In genomic region chr10:79018591-79019011, GRCh38 we compare ENCODE assay signal across 14 cellular contexts. TPM values are rescaled to one million over a fixed set of nuclear protein-coding genes. Genes with fewer than 3 reads are reported as not detected.
DNase-seq lines count a peak whose midpoint lies in the region; ATAC-seq, FAIRE-seq and TF ChIP-seq lines count a peak whose summit lies in the region.
"Had no signal": no experiment of that assay in that cellular context is flagged by ENCODE, and none has a peak within 500 bp of the region (broad histone marks: within the 10 kb centered on the region; RNA-seq: fewer than 3 reads in every experiment).

No MANE protein-coding gene starts in this region.

- H3K36me3 ChIP-seq in H1 (ENCODE audit: control insufficient read depth in 2 of 4, insufficient read depth in 4 of 4, low read length in 3 of 4): no peaks in the 10 kb centered on the region

- peaks cover 0 to 3% (median 0%) of the 10 kb centered on the region in 4 experiments; a peak in 1 of 7 replicates for H3K4me1 ChIP-seq in H1 (replicated peaks in 1 of 4; ENCODE audit: control insufficient read depth in 3 of 4, insufficient read depth in 4 of 4, low read length in 3 of 4)
- H3K4me1 ChIP-seq: Caco-2 had no signal

- 82% methylated on average over 4 of the region's 5 CpGs; no CpG with 5 or more reads in 1 of the 2 experiments for WGBS in H1 (ENCODE audit: extremely low coverage in 1 of 2, insufficient coverage in 1 of 2, insufficient read length in 1 of 2, insufficient replicate concordance in 2 of 2, low coverage in 1 of 2, low lambda C conversion rate in 2 of 2, missing lambda C conversion rate in 1 of 2), 2 experiments

- POLR2A ChIA-PET in H1 (lab: Charles Lee; ENCODE audit: partially characterized antibody) (no interaction called here), GM10248 (lab: Yijun Ruan, JAX) (no interaction called here)

- H2BK15ac ChIP-seq in H1 (ENCODE audit: low read length): no peak overlapping the region

- no peak overlapping the region for H3K27ac ChIP-seq in H1 (ENCODE audit: low read depth, low read length)

- 0 out of 2 replicates have a peak overlapping the region, but pooled peaks have one; percentile 8 for H4K8ac ChIP-seq in H1 (ENCODE audit: extremely low read depth, insufficient read depth, low read length)

- no peaks in the 10 kb centered on the region for H3K79me1 ChIP-seq in H1 (ENCODE audit: low read depth, low read length)

- H3K4me3 ChIP-seq in H1 (ENCODE audit: extremely low read depth in 1 of 4, insufficient read depth in 2 of 4, low read depth in 3 of 4, low read length in 4 of 4): no peak overlapping the region

- no peak overlapping the region for H3K23ac ChIP-seq in H1 (ENCODE audit: insufficient read length)

- no peak overlapping the region for H3K18ac ChIP-seq in H1 (ENCODE audit: extremely low read depth, low read length)

- ATAC-seq in GM21423 (IDR thresholded peaks at IDR 0.05; ENCODE audit: unreplicated experiment): no peak

- H3K27me3 ChIP-seq in H1 (replicated peaks in 1 of 4; ENCODE audit: control insufficient read depth in 3 of 4, extremely low read depth in 1 of 4, insufficient read depth in 3 of 4, low read length in 3 of 4): no peaks in the 10 kb centered on the region; a peak in 3 of 7 replicates

- TF ChIP-seq RAD21 in H1 (IDR thresholded peaks at IDR 0.05 in 1 of 2, conservative IDR thresholded peaks at IDR 0.05 in 1 of 2; ENCODE audit: low read depth in 2 of 2, low read length in 2 of 2): no peak

- H3K9me3 ChIP-seq in H1 (ENCODE audit: insufficient read depth in 2 of 2, low read depth in 1 of 2, low read length in 1 of 2): no peaks in the 10 kb centered on the region
- H3K9me3 ChIP-seq: Caco-2 had no signal

- H2AK5ac ChIP-seq in H1 (ENCODE audit: low read depth, low read length): no peak overlapping the region

- no peak overlapping the region for H3K4ac ChIP-seq in H1 (replicated peaks; ENCODE audit: insufficient read length, low read depth, low read length)

- DNase-seq in DMS153 (lab: John Stamatoyannopoulos, UW) (peak; percentile 69), NCI-H2196 (lab: John Stamatoyannopoulos, UW; ENCODE audit: unreplicated experiment) (peak; percentile 72), H1 (ENCODE audit: low read depth in 1 of 2, low spot score in 2 of 2) (no peak), myocyte (ENCODE audit: low read depth) (peak; percentile 87), OCI-M2 (lab: John Stamatoyannopoulos, UW; ENCODE audit: unreplicated experiment) (no peak), GM10248 (ENCODE audit: extremely low spot score) (no peak), occipital lobe (lab: John Stamatoyannopoulos, UW) (no peak)
- DNase-seq: activated T-cell treated with anti-CD3 and anti-CD28 coated beads, Interleukin-2, amount 50 U/mL, for 24 hours; kidney glomerular epithelial cell; NCI-H1048; substantia nigra had no signal

- no peak overlapping the region for H2BK20ac ChIP-seq in H1 (ENCODE audit: low read length)

- H4K5ac ChIP-seq in H1 (ENCODE audit: insufficient read length, low read depth, low read length): no peak overlapping the region

- FAIRE-seq in H1 (lab: Jason Lieb, UNC): no peak
- FAIRE-seq: TTC549 had no signal

- H4K91ac ChIP-seq in H1 (replicated peaks; ENCODE audit: insufficient read length, low read length): no peak overlapping the region

- no peak overlapping the region for H2AFZ ChIP-seq in H1 (ENCODE audit: low read length)

- H4K20me1 ChIP-seq in H1 (replicated peaks in 1 of 2; ENCODE audit: control insufficient read depth in 1 of 2, insufficient read depth in 2 of 2, low read length in 2 of 2): no peaks in the 10 kb centered on the region

- TF ChIP-seq CTCF in H1 (IDR thresholded peaks at IDR 0.05; ENCODE audit: control extremely low read depth in 1 of 3, insufficient read depth in 1 of 3, low read depth in 1 of 3, low read length in 3 of 3): no peak
- TF ChIP-seq CTCF in GM10248 (IDR thresholded peaks at IDR 0.05; ENCODE audit: control extremely low read depth, extremely low read depth, low read depth, missing control alignments): no peak

- H3K56ac ChIP-seq in H1 (replicated peaks; ENCODE audit: insufficient read length, low read depth, low read length): no peak overlapping the region

- TF ChIP-seq EP300 in H1 (IDR thresholded peaks at IDR 0.05; ENCODE audit: borderline replicate concordance in 1 of 2, low read depth in 2 of 2, low read length in 2 of 2): no peak

- no peak overlapping the region for H3K14ac ChIP-seq in H1 (ENCODE audit: insufficient read length)

- no peaks in the 10 kb centered on the region; the same call in 1 of the 2 replicates for H3K23me2 ChIP-seq in H1 (ENCODE audit: low read depth, low read length)

- H2BK12ac ChIP-seq in H1 (ENCODE audit: low read depth, low read length): no peak overlapping the region

- H2BK120ac ChIP-seq in H1 (replicated peaks; ENCODE audit: low read depth, low read length): no peak overlapping the region

- CTCF ChIA-PET in H1 (lab: Charles Lee; ENCODE audit: partially characterized antibody): interaction anchor here (0.7 kb wide), 1 partner anchor 47 kb away, joined by 3 read pairs; no protein-coding TSS in a partner anchor
- CTCF ChIA-PET in GM10248 (lab: Yijun Ruan, JAX): interaction anchor here (1.0 to 1.6 kb wide), 2 partner anchors 10 to 176 kb away, joined by 3 to 5 read pairs; no protein-coding TSS in a partner anchor

- H3K4me2 ChIP-seq in H1 (ENCODE audit: insufficient read depth in 1 of 2, low read depth in 2 of 2, low read length in 2 of 2): no peak overlapping the region

- no peak overlapping the region for H2BK5ac ChIP-seq in H1 (ENCODE audit: low read depth, low read length)

- H3K79me2 ChIP-seq in H1 (ENCODE audit: control insufficient read depth in 1 of 2, insufficient read depth in 2 of 2, low read length in 2 of 2): no peaks in the 10 kb centered on the region

- no peak overlapping the region for H3K9ac ChIP-seq in H1 (replicated peaks in 1 of 4; ENCODE audit: extremely low read depth in 1 of 4, low read depth in 3 of 4, low read length in 3 of 4)

- no peak for TF ChIP-seq POLR2A in H1 (IDR thresholded peaks at IDR 0.05; ENCODE audit: control extremely low read depth in 1 of 2, low read depth in 2 of 2, low read length in 2 of 2)

TF ChIP-seq in H1, 55 proteins besides CTCF, POLR2A, EP300 and RAD21 (continues in another document):
- TF ChIP-seq ASH2L (IDR thresholded peaks at IDR 0.05; ENCODE audit: low read length): no peak
- TF ChIP-seq YY1 (IDR thresholded peaks at IDR 0.05; ENCODE audit: low read depth, low read length): no peak
- no peak for TF ChIP-seq RBBP5 (IDR thresholded peaks at IDR 0.05; ENCODE audit: borderline replicate concordance, low read depth, low read length)
- no peak for TF ChIP-seq TEAD4 (IDR thresholded peaks at IDR 0.05; ENCODE audit: low read depth, low read length)

RNA-seq across cellular contexts. Expression of gene ZMIZ1, which starts 50.2 kb away (rescaled TPM):
- total RNA-seq in H1 (2021; fragmentation: NEBNext Ultra II Directional; extraction: Animal tissue kit (Norgen Biotek cat#: 25700)): 28.0 and 29.7 TPM in 2 replicates
- polyA plus RNA-seq in H1 (2011; rRNA removed): 8.1 and 17.1 TPM in 2 replicates
- polyA plus RNA-seq in H1 (2011; cell fraction: cytosol; rRNA removed): 7.4 TPM
- polyA plus RNA-seq in H1 (2011; cell fraction: nucleus; rRNA removed): 33.0 TPM
- polyA plus RNA-seq in H1 (2012, experiment 1 of 2): 17.4 to 25.1 TPM (median 23.6 TPM) in 4 replicates
- polyA plus RNA-seq in H1 (2012, experiment 2 of 2): 13.4 TPM
- 11.4 TPM for polyA plus RNA-seq in H1 (2013, experiment 1 of 2)
- 10.1 TPM for polyA plus RNA-seq in H1 (2013, experiment 2 of 2)
- 9.1 and 16.3 TPM in 2 replicates for polyA minus RNA-seq in H1 (2011; rRNA and poly(A)+ RNA removed)
- 19.2 TPM for polyA minus RNA-seq in H1 (2011; cell fraction: cytosol; rRNA and poly(A)+ RNA removed)
- 24.4 TPM for polyA minus RNA-seq in H1 (2011; cell fraction: nucleus; rRNA and poly(A)+ RNA removed)
- total RNA-seq in myocyte: 7.1 and 10.0 TPM in 2 replicates
- 23.2 TPM for polyA plus RNA-seq in myocyte (2012)
- total RNA-seq in occipital lobe: 29.5 TPM

Comparison
In these comparisons a context has a peak if more than half of its experiments do, and no peak if none do; other contexts are left out.
1. DNase-seq: peak in DMS153 (single experiment), NCI-H2196 (single experiment) and myocyte (single experiment); none in H1 (0 of 2), OCI-M2 (single experiment), GM10248 (single experiment) and occipital lobe (single experiment).